ENCODE assay signal across 8 cellular contexts in genomic region chr14:76386922-76387782, GRCh38. TPM values are rescaled to one million over a fixed set of nuclear protein-coding genes. Genes with fewer than 3 reads are reported as not detected.
DNase-seq lines count a peak whose midpoint lies in the region; ATAC-seq and TF ChIP-seq lines count a peak whose summit lies in the region.

No MANE protein-coding gene starts in this region.

- no peak overlapping the region for H3K4me3 Mint-ChIP-seq in chondrocyte (ENCODE audit: unreplicated experiment)

- TF ChIP-seq POLR2A in GM18505 (IDR thresholded peaks at IDR 0.05; ENCODE audit: borderline replicate concordance, extremely low read depth, insufficient read depth, insufficient read length): no peak

- CTCF ChIA-PET in HEK293 (lab: Yijun Ruan, JAX): interaction anchor here (0.5 to 9.1 kb wide), 56 partner anchors 9 to 678 kb away, joined by 3 to 103 read pairs (median 4); no protein-coding TSS in a partner anchor

- no peaks in the 10 kb centered on the region for H3K36me3 Mint-ChIP-seq in chondrocyte (ENCODE audit: low read depth)

- no peak overlapping the region for H3K4me3 ChIP-seq in HEK293 (ENCODE audit: low read depth, low read length)

- H3K4me1 Mint-ChIP-seq in chondrocyte (ENCODE audit: low read depth): no peaks in the 10 kb centered on the region

- H3K27me3 Mint-ChIP-seq in chondrocyte (ENCODE audit: low read depth): peaks cover 45% of the 10 kb centered on the region

- TF ChIP-seq CTCF in HEK293 (tag by site-specific recombination; IDR thresholded peaks at IDR 0.05) (peak; percentile 69), chondrocyte (IDR thresholded peaks at IDR 0.05) (peak; percentile 95)

- POLR2A ChIA-PET in HEK293 (lab: Yijun Ruan, JAX): no interaction called here

- H3K36me3 ChIP-seq in HEK293 (ENCODE audit: control insufficient read depth in 2 of 2, insufficient read depth in 1 of 2, low read length in 2 of 2): no peaks in the 10 kb centered on the region

- DNase-seq in D341Med (ENCODE audit: low spot score): peak; percentile 88
- DNase-seq in NCI-H2171 treated with DMSO at 0.1 percent for 48 hours (lab: John Stamatoyannopoulos, UW): peak; percentile 57
- DNase-seq in chondrocyte (ENCODE audit: low spot score): peak; percentile 60
- DNase-seq in left lobe of liver (ENCODE audit: low spot score): peak; percentile 67
- peak; percentile 58 for DNase-seq in stimulated activated CD4-positive, alpha-beta T cell treated with anti-CD3 and anti-CD28 coated beads, Interleukin-4, amount 100 ng/mL, for 24 hours

- ATAC-seq in activated CD4-positive, CD25-positive, alpha-beta regulatory T cell treated with anti-CD3 and anti-CD28 coated beads, Interleukin-2, amount 50 U/mL, for 24 hours: peak; percentile 48 to 49
- peak; percentile 99 for ATAC-seq in left lobe of liver
- no peak for ATAC-seq in GM18505 (IDR thresholded peaks at IDR 0.05; ENCODE audit: unreplicated experiment)

- no peak overlapping the region for H3K27ac ChIP-seq in HEK293 (ENCODE audit: extremely low read depth, low read depth, low read length)

- H3K27ac Mint-ChIP-seq in chondrocyte (ENCODE audit: unreplicated experiment): no peak overlapping the region

- H3K9me3 ChIP-seq in HEK293 (ENCODE audit: control insufficient read depth, insufficient read depth, low read depth, low read length): no peaks in the 10 kb centered on the region

- H3K9me3 Mint-ChIP-seq in chondrocyte (ENCODE audit: low read depth): no peaks in the 10 kb centered on the region

- H3K4me1 ChIP-seq in HEK293 (ENCODE audit: control insufficient read depth, insufficient read depth, low read length): no peaks in the 10 kb centered on the region

TF ChIP-seq in HEK293, 187 proteins besides CTCF, POLR2A, EP300 and RAD21:
- no peak for TF ChIP-seq YY1 (tag by site-specific recombination; IDR thresholded peaks at IDR 0.05)
- TF ChIP-seq ZFHX2 (tag by site-specific recombination; conservative IDR thresholded peaks at IDR 0.05): peak; percentile 15; the same call in 1 of the 2 replicates
- peak; percentile 65 for TF ChIP-seq ZNF654 (tag by site-specific recombination; IDR thresholded peaks at IDR 0.05; ENCODE audit: low read depth)
- 0 out of 2 replicates have a peak, but pooled peaks have one; percentile 8 for TF ChIP-seq EGR2 (tag by site-specific recombination; IDR thresholded peaks at IDR 0.05; ENCODE audit: low read depth)
- 0 out of 2 replicates have a peak, but pooled peaks have one; percentile 61 for TF ChIP-seq ZNF660 (tag by site-specific recombination; IDR thresholded peaks at IDR 0.05)
- peak; percentile 65; the same call in 1 of the 2 replicates for TF ChIP-seq ZNF2 (tag by site-specific recombination; IDR thresholded peaks at IDR 0.05)
- no peak for TF ChIP-seq ZBTB6 (tag by site-specific recombination; IDR thresholded peaks at IDR 0.05)

RNA-seq across cellular contexts. Expression of gene ESRRB, which starts 11.2 kb away (rescaled TPM):
- total RNA-seq in chondrocyte (0.13 to 0.24 TPM (median 0.15 TPM) in 3 replicates), left lobe of liver (0.05 TPM)
